In the genomic region with DNA sequence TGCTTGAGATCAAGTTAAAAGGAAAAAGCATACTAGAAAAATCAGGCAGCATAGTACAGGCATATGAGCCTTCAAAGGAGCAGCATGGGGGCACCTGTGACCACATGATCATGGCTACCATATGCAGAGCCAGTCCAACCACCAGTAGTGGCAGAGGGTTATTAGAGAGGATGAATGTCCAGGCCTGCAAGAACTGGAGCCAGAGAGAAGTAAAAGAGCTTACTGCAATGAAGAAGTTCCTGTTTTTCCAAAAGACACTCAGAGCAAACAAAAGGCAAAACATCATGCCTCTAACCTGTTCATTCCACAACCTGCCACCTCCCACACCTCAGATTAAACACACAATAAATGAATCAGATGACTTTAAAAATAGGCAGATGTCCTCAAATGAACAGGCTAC, we compare ENCODE assay signal across 15 cellular contexts.
"Had no signal": no experiment of that assay in that cellular context is flagged by ENCODE, and none has a peak within 500 bp of the region (broad histone marks: within the 10 kb centered on the region; RNA-seq: fewer than 3 reads in every experiment).

No MANE protein-coding gene starts in this region.

- H3K36me3 Mint-ChIP-seq: activated CD4-positive, alpha-beta memory T cell treated with anti-CD3 and anti-CD28 coated beads for 36 hours; activated CD8-positive, alpha-beta memory T cell treated with anti-CD3 and anti-CD28 coated beads, Interleukin-2, amount 10 ng/mL, durations not matched to agents 7 days and 5 days; activated naive CD4-positive, alpha-beta T cell treated with anti-CD3 and anti-CD28 coated beads, Interleukin-2, amount 50 U/mL, for 24 hours; naive B cell; neural progenitor cell; stimulated activated naive B cell treated with anti-CD40 and anti-IgM and Interleukin-4, amounts not matched to agents 10 μg/mL and 1 μg/mL and 100 μg/mL, for 72 hours had no signal

- FAIRE-seq: colon, pancreas had no signal

- H3K4me1 Mint-ChIP-seq: activated naive CD4-positive, alpha-beta T cell treated with anti-CD3 and anti-CD28 coated beads, Interleukin-2, amount 50 U/mL, for 24 hours; naive B cell had no signal

- H3K4me3 Mint-ChIP-seq: activated CD4-positive, alpha-beta memory T cell treated with anti-CD3 and anti-CD28 coated beads for 36 hours; activated CD8-positive, alpha-beta memory T cell treated with anti-CD3 and anti-CD28 coated beads, Interleukin-2, amount 10 ng/mL, durations not matched to agents 7 days and 5 days; activated naive CD4-positive, alpha-beta T cell treated with anti-CD3 and anti-CD28 coated beads, Interleukin-2, amount 50 U/mL, for 24 hours; naive B cell; neural progenitor cell; stimulated activated naive B cell treated with anti-CD40 and anti-IgM and Interleukin-4, amounts not matched to agents 10 μg/mL and 1 μg/mL and 100 μg/mL, for 72 hours had no signal

- DNase-seq: activated CD4-positive, alpha-beta memory T cell treated with anti-CD3 and anti-CD28 coated beads for 36 hours; activated CD4-positive, alpha-beta T cell treated with anti-CD3 and anti-CD28 coated beads for 1 hour; activated CD8-positive, alpha-beta memory T cell treated with anti-CD3 and anti-CD28 coated beads, Interleukin-2, amount 10 ng/mL, durations not matched to agents 7 days and 5 days; activated effector memory CD4-positive, alpha-beta T cell treated with Interleukin-2 at 50 U/mL for 16 hours; activated T-cell treated with anti-CD3 and anti-CD28 coated beads, Interleukin-2, amount 50 U/mL, for 1 hour; adrenal gland; foreskin fibroblast; left ventricle myocardium inferior; naive B cell; pancreas; stimulated activated naive B cell treated with anti-CD40 and anti-IgM and Interleukin-4, amounts not matched to agents 10 μg/mL and 1 μg/mL and 100 μg/mL, for 72 hours; tibial artery had no signal

- H3K27me3 Mint-ChIP-seq: activated naive CD4-positive, alpha-beta T cell treated with anti-CD3 and anti-CD28 coated beads, Interleukin-2, amount 50 U/mL, for 24 hours had no signal

- H3K27ac Mint-ChIP-seq: activated CD4-positive, alpha-beta memory T cell treated with anti-CD3 and anti-CD28 coated beads for 36 hours; activated CD8-positive, alpha-beta memory T cell treated with anti-CD3 and anti-CD28 coated beads, Interleukin-2, amount 10 ng/mL, durations not matched to agents 7 days and 5 days; naive B cell; neural progenitor cell; stimulated activated naive B cell treated with anti-CD40 and anti-IgM and Interleukin-4, amounts not matched to agents 10 μg/mL and 1 μg/mL and 100 μg/mL, for 72 hours had no signal

- H3K9me3 Mint-ChIP-seq: activated CD4-positive, alpha-beta memory T cell treated with anti-CD3 and anti-CD28 coated beads for 36 hours; activated naive CD4-positive, alpha-beta T cell treated with anti-CD3 and anti-CD28 coated beads, Interleukin-2, amount 50 U/mL, for 24 hours; naive B cell; neural progenitor cell; stimulated activated naive B cell treated with anti-CD40 and anti-IgM and Interleukin-4, amounts not matched to agents 10 μg/mL and 1 μg/mL and 100 μg/mL, for 72 hours had no signal
